28 cellular contexts compared by ENCODE assay signal in the genomic region with DNA sequence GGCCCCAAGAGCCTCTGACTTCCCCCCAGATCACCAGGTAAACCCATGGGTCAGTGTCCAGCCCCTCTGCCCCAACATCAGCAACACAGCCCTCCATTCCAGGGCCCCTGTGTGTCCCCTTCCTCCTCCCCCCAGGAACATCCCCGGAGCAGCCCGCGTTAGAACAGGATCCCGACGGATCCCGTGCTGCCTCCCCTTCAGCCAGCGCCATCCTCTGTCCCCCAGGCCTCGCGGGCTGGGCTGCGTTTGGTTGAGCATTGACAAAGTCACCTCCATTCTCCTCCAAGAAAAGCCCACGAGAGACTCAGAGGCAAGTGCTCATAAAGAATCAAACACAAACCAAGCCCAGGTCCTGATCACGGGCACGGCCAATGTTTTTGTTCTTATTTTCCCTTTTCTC.
"Had no signal": no experiment of that assay in that cellular context is flagged by ENCODE, and none has a peak within 500 bp of the region (broad histone marks: within the 10 kb centered on the region; RNA-seq: fewer than 3 reads in every experiment).

No MANE protein-coding gene starts in this region.

- DNase-seq: heart right ventricle; hippocampal formation; kidney glomerular epithelial cell; left cardiac atrium; lower lobe of right lung; mammary epithelial cell; mesenchymal stem cell; naive B cell; natural killer cell; nephron progenitor cell; posterior cingulate gyrus; retina; sigmoid colon; small intestine; spleen; stimulated activated CD4-positive, alpha-beta T cell treated with anti-CD3 and anti-CD28 coated beads, Interleukin-4, amount 100 ng/mL, for 24 hours; stimulated activated naive CD4-positive, alpha-beta T cell treated with Interleukin-2 at 50 U/mL for 16 hours; stimulated activated naive CD8-positive, alpha-beta T cell treated with anti-CD3 and anti-CD28 coated beads, Interleukin-15, amount 100 ng/mL, for 72 hours; substantia nigra; uterus had no signal

- H3K36me3 ChIP-seq: heart right ventricle, lower lobe of right lung, pancreas, prostate gland, sigmoid colon, spleen, tibial nerve, uterus had no signal

- H3K36me3 Mint-ChIP-seq: naive B cell; natural killer cell; stimulated activated memory B cell treated with anti-CD40 and anti-IgM and Interleukin-4, amounts not matched to agents 10 μg/mL and 1 μg/mL and 100 μg/mL, for 72 hours; type B pancreatic cell had no signal

- H3K4me3 ChIP-seq: heart right ventricle, lower lobe of right lung, pancreas, prostate gland, sigmoid colon, spleen, tibial nerve, uterus had no signal

- H3K27ac Mint-ChIP-seq: naive B cell; natural killer cell; nephron progenitor cell; stimulated activated memory B cell treated with anti-CD40 and anti-IgM and Interleukin-4, amounts not matched to agents 10 μg/mL and 1 μg/mL and 100 μg/mL, for 72 hours; stimulated activated naive CD8-positive, alpha-beta T cell treated with anti-CD3 and anti-CD28 coated beads, Interleukin-15, amount 100 ng/mL, for 72 hours; type B pancreatic cell had no signal

- H3K27me3 ChIP-seq: pancreas, uterus had no signal

- FAIRE-seq: keratinocyte, pancreas, small intestine had no signal

- H3K9me3 Mint-ChIP-seq: natural killer cell; nephron progenitor cell; stimulated activated memory B cell treated with anti-CD40 and anti-IgM and Interleukin-4, amounts not matched to agents 10 μg/mL and 1 μg/mL and 100 μg/mL, for 72 hours; stimulated activated naive CD8-positive, alpha-beta T cell treated with anti-CD3 and anti-CD28 coated beads, Interleukin-15, amount 100 ng/mL, for 72 hours; type B pancreatic cell had no signal

- H3K27ac ChIP-seq: heart right ventricle, lower lobe of right lung, pancreas, prostate gland, sigmoid colon, spleen, tibial nerve, uterus had no signal

- H3K4me3 Mint-ChIP-seq: naive B cell; natural killer cell; nephron progenitor cell; stimulated activated memory B cell treated with anti-CD40 and anti-IgM and Interleukin-4, amounts not matched to agents 10 μg/mL and 1 μg/mL and 100 μg/mL, for 72 hours; stimulated activated naive CD8-positive, alpha-beta T cell treated with anti-CD3 and anti-CD28 coated beads, Interleukin-15, amount 100 ng/mL, for 72 hours; type B pancreatic cell had no signal

- ATAC-seq: heart right ventricle; left cardiac atrium; left lobe of liver; lower lobe of right lung; natural killer cell; pancreas; right cardiac atrium; stimulated activated memory B cell treated with anti-CD40 and anti-IgM and Interleukin-4, amounts not matched to agents 10 μg/mL and 1 μg/mL and 100 μg/mL, for 72 hours; stimulated activated naive CD8-positive, alpha-beta T cell treated with anti-CD3 and anti-CD28 coated beads, Interleukin-15, amount 100 ng/mL, for 72 hours had no signal

- H3K9me3 ChIP-seq: heart right ventricle, lower lobe of right lung, pancreas, prostate gland, sigmoid colon, spleen, uterus had no signal

- H3K4me1 Mint-ChIP-seq: naive B cell; natural killer cell; stimulated activated memory B cell treated with anti-CD40 and anti-IgM and Interleukin-4, amounts not matched to agents 10 μg/mL and 1 μg/mL and 100 μg/mL, for 72 hours; stimulated activated naive CD8-positive, alpha-beta T cell treated with anti-CD3 and anti-CD28 coated beads, Interleukin-15, amount 100 ng/mL, for 72 hours had no signal

- H3K27me3 Mint-ChIP-seq: naive B cell; stimulated activated naive CD8-positive, alpha-beta T cell treated with anti-CD3 and anti-CD28 coated beads, Interleukin-15, amount 100 ng/mL, for 72 hours had no signal

- H3K4me1 ChIP-seq: lower lobe of right lung, pancreas, prostate gland, sigmoid colon, spleen, uterus had no signal
